23 cellular contexts compared by ENCODE assay signal in genomic region chr11:67548555-67549110, GRCh38. TPM values are rescaled to one million over a fixed set of nuclear protein-coding genes. Genes with fewer than 3 reads are reported as not detected.
DNase-seq lines count a peak whose midpoint lies in the region; ATAC-seq and TF ChIP-seq lines count a peak whose summit lies in the region.
"Had no signal": no experiment of that assay in that cellular context is flagged by ENCODE, and none has a peak within 500 bp of the region (broad histone marks: within the 10 kb centered on the region; RNA-seq: fewer than 3 reads in every experiment).

No MANE protein-coding gene starts in this region.

- H3K9me2 ChIP-seq in PC-3 (replicated peaks; ENCODE audit: low read length): no peaks in the 10 kb centered on the region

- H3K4me1 ChIP-seq in PC-3 (ENCODE audit: insufficient read depth, low read length): no peaks in the 10 kb centered on the region
- H3K4me1 ChIP-seq in sigmoid colon: no peaks in the 10 kb centered on the region
- H3K4me1 ChIP-seq: HAP-1 had no signal

- H3K79me2 ChIP-seq in PC-3 (ENCODE audit: low read length): no peaks in the 10 kb centered on the region

- CTCF ChIA-PET in PC-3 (lab: Charles Lee): no interaction called here

- no peak for TF ChIP-seq POLR2A in sigmoid colon (IDR thresholded peaks at IDR 0.05)

- H3K36me3 ChIP-seq in PC-3 (ENCODE audit: low read depth, low read length): no peaks in the 10 kb centered on the region
- no peaks in the 10 kb centered on the region for H3K36me3 ChIP-seq in sigmoid colon
- H3K36me3 ChIP-seq: HAP-1 had no signal

- H2AFZ ChIP-seq in PC-3 (ENCODE audit: low read length): no peak overlapping the region

- ATAC-seq in PC-3: peak; percentile 15; the same call in 1 of the 2 replicates
- ATAC-seq in GM18870 (IDR thresholded peaks at IDR 0.05; ENCODE audit: unreplicated experiment): no peak
- ATAC-seq in GM18519 (IDR thresholded peaks at IDR 0.05; ENCODE audit: low FRiP score, unreplicated experiment): no peak
- ATAC-seq: CD8-positive, alpha-beta T cell; SK-N-SH treated with all-trans-retinoic acid at 6 μM for 48 hours; T-helper 17 cell had no signal

- H3K9ac ChIP-seq in PC-3 (ENCODE audit: low read length): no peak overlapping the region
- H3K9ac ChIP-seq: BLaER1 treated with 17β-estradiol and CSF1 and Interleukin-3, amounts not matched to agents 10 nM and 100 nM had no signal

- no peak overlapping the region for H3K4me3 ChIP-seq in PC-3 (ENCODE audit: low read length)
- no peak overlapping the region for H3K4me3 ChIP-seq in sigmoid colon
- H3K4me3 ChIP-seq: BLaER1 treated with 17β-estradiol and CSF1 and Interleukin-3, amounts not matched to agents 10 nM and 100 nM; HAP-1 had no signal

- peak overlapping the region; percentile 57 for H3K27ac ChIP-seq in C4-2B
- H3K27ac ChIP-seq in PC-3 (ENCODE audit: low read length): no peak overlapping the region
- H3K27ac ChIP-seq in sigmoid colon: no peak overlapping the region
- H3K27ac ChIP-seq: BLaER1 treated with 17β-estradiol and CSF1 and Interleukin-3, amounts not matched to agents 10 nM and 100 nM had no signal

- 66 to 83% methylated on average over 9 of the region's 9 CpGs for WGBS in sigmoid colon, 2 donors

- H3K27me3 ChIP-seq in PC-3 (ENCODE audit: low read length): no peaks in the 10 kb centered on the region
- H3K27me3 ChIP-seq in sigmoid colon: no peaks in the 10 kb centered on the region
- H3K27me3 ChIP-seq: BLaER1 treated with 17β-estradiol and CSF1 and Interleukin-3, amounts not matched to agents 10 nM and 100 nM had no signal

- no peak overlapping the region for H3K4me2 ChIP-seq in PC-3 (ENCODE audit: low read length)
- H3K4me2 ChIP-seq: BLaER1 treated with 17β-estradiol and CSF1 and Interleukin-3, amounts not matched to agents 10 nM and 100 nM had no signal

- TF ChIP-seq CTCF in C4-2B (conservative IDR thresholded peaks at IDR 0.05) (no peak), PC-3 (conservative IDR thresholded peaks at IDR 0.05; ENCODE audit: low read depth, low read length) (no peak), sigmoid colon (IDR thresholded peaks at IDR 0.05) (no peak)

- no peaks in the 10 kb centered on the region for H3F3A ChIP-seq in PC-3 (ENCODE audit: low read length, unreplicated experiment)

- H4K20me1 ChIP-seq in PC-3 (ENCODE audit: low read length): no peaks in the 10 kb centered on the region
- H4K20me1 ChIP-seq: BLaER1 treated with 17β-estradiol and CSF1 and Interleukin-3, amounts not matched to agents 10 nM and 100 nM had no signal

- POLR2A ChIA-PET in PC-3 (lab: Charles Lee; ENCODE audit: unreplicated experiment): interaction anchor here (0.5 to 0.7 kb wide), 3 partner anchors 21 to 178 kb away, joined by 3 to 5 read pairs (median 3); no protein-coding TSS in a partner anchor

- TF ChIP-seq EP300 in sigmoid colon (IDR thresholded peaks at IDR 0.05): no peak

- H3K9me3 ChIP-seq in PC-3 (ENCODE audit: low read length) (peaks cover 16% of the 10 kb centered on the region; the same call in 1 of the 2 replicates), sigmoid colon (peaks cover 0 to 3% (median 0%) of the 10 kb centered on the region in 4 donors)

- DNase-seq in HuH-7.5 (ENCODE audit: low spot score) (peak; percentile 36), PC-3 (no peak), sigmoid colon (peak; percentile 17), NCI-H2081 (lab: John Stamatoyannopoulos, UW) (no peak)
- DNase-seq: AML-193; CD8-positive, alpha-beta T cell; DMS 273 treated with DMSO at 0.1 percent for 48 hours; DND-41; GOT3; HFFc6; NCI-H1105; NCI-H1436 treated with DMSO at 0.1 percent for 48 hours; NCI-H187 treated with DMSO at 0.1 percent for 48 hours; NCI-H2227 treated with DMSO at 0.1 percent for 48 hours; NCI-H524; NCI-H748 treated with DMSO at 0.1 percent for 48 hours; T-helper 17 cell had no signal

- intact Hi-C loops in PC-3 (cut with micrococcal nuclease) (no loop called here), sigmoid colon (cut with DNase I) (no loop called here)

- no TSS peak for BruUV-seq in PC-3 (replicated peaks; lab: Mats Ljungman, UMichigan)

RNA-seq across cellular contexts. Expression of gene CABP2, which starts 25.4 kb away (rescaled TPM):
- total RNA-seq in PC-3 (2014; rRNA removed) (not detected in 2 replicates), sigmoid colon (not detected)
- not detected for polyA plus RNA-seq in sigmoid colon
- total RNA-seq: CD8-positive, alpha-beta T cell; HFFc6; T-helper 17 cell had no signal

RNA-seq across cellular contexts. Expression of gene GSTP1, which starts 35.0 kb away (rescaled TPM):
- 1,049 and 1,154 TPM in 2 replicates for total RNA-seq in PC-3 (2014; rRNA removed)
- total RNA-seq in sigmoid colon: 100 to 1,000 TPM; 349 to 702 (median 499) TPM
- 100 to 1,000 TPM; 451 to 717 (median 599) TPM for polyA plus RNA-seq in sigmoid colon

RNA-seq across cellular contexts. Expression of gene CDK2AP2, which starts 40.7 kb away (rescaled TPM):
- total RNA-seq in PC-3 (2014; rRNA removed) (74.9 and 87.4 TPM in 2 replicates), sigmoid colon (10 to 100 TPM; 13.3 to 32.9 (median 23.7) TPM)
- 100 to 1,000 TPM in 2 of 3 donors, 10 to 100 TPM in 1; 64.9 to 126 (median 101) TPM for polyA plus RNA-seq in sigmoid colon

RNA-seq across cellular contexts. Expression of gene PITPNM1, which starts 43.5 kb away (rescaled TPM):
- total RNA-seq in PC-3 (2014; rRNA removed) (79.8 and 95.4 TPM in 2 replicates), sigmoid colon (10 to 100 TPM in 1 of 4 donors, 1 to 10 TPM in 3; 3.2 to 16.0 (median 5.6) TPM)
- 10 to 100 TPM; 16.2 to 69.1 (median 36.1) TPM for polyA plus RNA-seq in sigmoid colon

RNA-seq across cellular contexts. Expression of gene NDUFV1, which starts 58.1 kb away (rescaled TPM):
- total RNA-seq in PC-3 (2014; rRNA removed) (499 and 686 TPM in 2 replicates), sigmoid colon (100 to 1,000 TPM; 152 to 286 (median 203) TPM)
- polyA plus RNA-seq in sigmoid colon: 100 to 1,000 TPM; 169 to 268 (median 254) TPM

Comparison
In these comparisons a context has a peak if more than half of its experiments do, and no peak if none do; other contexts are left out.
1. DNase-seq: peak in HuH-7.5 (single experiment) and sigmoid colon (single experiment); none in PC-3 (single experiment) and NCI-H2081 (0 of 2).